Comparison of ENCODE assay signal across 6 cellular contexts in genomic region chr1:224089583-224089982, GRCh38.
"Had no signal": no experiment of that assay in that cellular context is flagged by ENCODE, and none has a peak within 500 bp of the region (broad histone marks: within the 10 kb centered on the region; RNA-seq: fewer than 3 reads in every experiment).

No MANE protein-coding gene starts in this region.

- H3K27ac Mint-ChIP-seq: GM23338, HFFc6 had no signal

- H3K36me3 ChIP-seq: HAP-1 had no signal

- H3K4me1 Mint-ChIP-seq: GM23338 had no signal

- ATAC-seq: GM23338, HCT116, K562 had no signal

- H3K4me3 ChIP-seq: GM23338, HAP-1, K562 had no signal

- H3K9me3 Mint-ChIP-seq: GM23338, HFFc6 had no signal

- H3K4me3 Mint-ChIP-seq: GM23338, HFFc6 had no signal

- H3K4me1 ChIP-seq: HAP-1 had no signal

- H3K9me3 ChIP-seq: HAP-1 had no signal

- DNase-seq: HFFc6, IMR-90 had no signal
